Comparison of ENCODE assay signal across 1 cellular context in genomic region chr17:75034236-75034908, GRCh38.
TF ChIP-seq lines count a peak whose summit lies in the region.

No MANE protein-coding gene starts in this region.

TF ChIP-seq in SK-N-SH, 30 proteins besides CTCF, POLR2A, EP300 and RAD21 (continued from another document):
- TF ChIP-seq USF2 (IDR thresholded peaks at IDR 0.05; ENCODE audit: borderline replicate concordance, low read depth, low read length) = peak; percentile 43; the same call in 1 of the 2 replicates
- no peak for TF ChIP-seq FOXM1 (IDR thresholded peaks at IDR 0.05; ENCODE audit: low read depth)
- TF ChIP-seq EZH2phosphoT487 (IDR thresholded peaks at IDR 0.05; ENCODE audit: borderline replicate concordance, low read depth) = no peak
- TF ChIP-seq MAX (IDR thresholded peaks at IDR 0.05; ENCODE audit: low read depth) = peak; percentile 95
- TF ChIP-seq GABPA (IDR thresholded peaks at IDR 0.05; ENCODE audit: low read depth) = 0 out of 2 replicates have a peak, but pooled peaks have one; percentile 10
- TF ChIP-seq RXRA (IDR thresholded peaks at IDR 0.05; ENCODE audit: borderline replicate concordance, low read depth) = no peak
- peak; percentile 84 for TF ChIP-seq CHD2 (IDR thresholded peaks at IDR 0.05; ENCODE audit: low read length, partially characterized antibody)
- TF ChIP-seq MEF2A (IDR thresholded peaks at IDR 0.05; ENCODE audit: borderline replicate concordance, low read depth) = no peak
- TF ChIP-seq USF1 (IDR thresholded peaks at IDR 0.05; ENCODE audit: borderline replicate concordance, low read depth) = peak; percentile 58; the same call in 1 of the 2 replicates
- TF ChIP-seq TEAD4 (IDR thresholded peaks at IDR 0.05; ENCODE audit: borderline replicate concordance, insufficient read depth) = peak; percentile 97
- peak; percentile 88 for TF ChIP-seq MXI1 (IDR thresholded peaks at IDR 0.05; ENCODE audit: low read depth, low read length)
- TF ChIP-seq GATA2 (CRISPR knock-in tag; IDR thresholded peaks at IDR 0.05) = 0 out of 2 replicates have a peak, but pooled peaks have one; percentile 38
- no peak for TF ChIP-seq IRF3 (IDR thresholded peaks at IDR 0.05; ENCODE audit: low read depth, low read length)
- no peak for TF ChIP-seq NFIC (IDR thresholded peaks at IDR 0.05; ENCODE audit: borderline replicate concordance)
TF ChIP-seq in SK-N-SH: peak in this region for 16.
